Comparison of ENCODE assay signal across 31 cellular contexts in the genomic region with DNA sequence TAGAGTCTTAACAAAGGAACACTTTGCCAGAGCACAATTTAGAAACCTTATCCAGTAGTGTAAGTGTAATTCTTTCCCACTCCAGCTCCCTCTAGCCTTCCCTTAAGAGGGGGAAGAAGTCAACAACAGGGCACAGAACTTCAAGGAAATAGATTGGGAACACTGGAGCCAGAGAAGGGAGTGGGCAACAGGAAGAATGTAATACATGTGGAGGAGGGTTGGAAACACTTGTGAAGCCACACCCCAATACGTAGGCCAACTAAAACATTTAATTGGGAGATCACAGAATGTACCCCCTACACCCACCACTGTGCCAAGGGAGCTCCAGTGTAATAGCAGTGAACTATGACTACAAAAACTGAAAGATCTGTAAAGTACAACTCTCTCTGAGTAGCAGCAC.
"Had no signal": no experiment of that assay in that cellular context is flagged by ENCODE, and none has a peak within 500 bp of the region (broad histone marks: within the 10 kb centered on the region; RNA-seq: fewer than 3 reads in every experiment).

No MANE protein-coding gene starts in this region.

- H3K4me1 ChIP-seq: adrenal gland, breast epithelium had no signal

- H3K36me3 Mint-ChIP-seq: activated naive CD8-positive, alpha-beta T cell; T-cell had no signal

- H3K27me3 ChIP-seq: adrenal gland, breast epithelium had no signal

- H3K4me3 Mint-ChIP-seq: activated B cell treated with CpG ODN at 0.5 μM for 24 hours; activated CD4-positive, alpha-beta T cell treated with anti-CD3 and anti-CD28 coated beads, Interleukin-2, amount 10 ng/mL, durations not matched to agents 24 days and 14 days; activated naive CD4-positive, alpha-beta T cell treated with anti-CD3 and anti-CD28 coated beads for 36 hours; activated naive CD8-positive, alpha-beta T cell; activated T-cell treated with anti-CD3 and anti-CD28 coated beads, Interleukin-2, amount 50 U/mL, for 4 hours; activated T-helper 17 cell treated with anti-CD3 and anti-CD28 coated beads, Interleukin-2, amount 50 U/mL, for 72 hours; T-cell had no signal

- H3K4me1 Mint-ChIP-seq: activated B cell treated with CpG ODN at 0.5 μM for 24 hours; activated CD4-positive, alpha-beta T cell treated with anti-CD3 and anti-CD28 coated beads, Interleukin-2, amount 10 ng/mL, durations not matched to agents 24 days and 14 days; activated T-helper 17 cell treated with anti-CD3 and anti-CD28 coated beads, Interleukin-2, amount 50 U/mL, for 72 hours; T-cell had no signal

- H3K4me3 ChIP-seq: adrenal gland, breast epithelium, K562, SK-N-MC had no signal

- ATAC-seq: activated T-cell treated with anti-CD3 and anti-CD28 coated beads, Interleukin-2, amount 50 U/mL, for 4 hours; activated T-helper 17 cell treated with anti-CD3 and anti-CD28 coated beads, Interleukin-2, amount 50 U/mL, for 72 hours; K562; PC-3; T-cell had no signal

- FAIRE-seq: K562, TTC549 had no signal

- H3K36me3 ChIP-seq: adrenal gland, breast epithelium had no signal

- H3K9me3 ChIP-seq: adrenal gland, breast epithelium had no signal

- H3K27ac Mint-ChIP-seq: activated B cell treated with CpG ODN at 0.5 μM for 24 hours; activated CD4-positive, alpha-beta T cell treated with anti-CD3 and anti-CD28 coated beads, Interleukin-2, amount 10 ng/mL, durations not matched to agents 24 days and 14 days; activated naive CD4-positive, alpha-beta T cell treated with anti-CD3 and anti-CD28 coated beads for 36 hours; activated naive CD8-positive, alpha-beta T cell; activated T-helper 17 cell treated with anti-CD3 and anti-CD28 coated beads, Interleukin-2, amount 50 U/mL, for 72 hours; T-cell had no signal

- H3K27me3 Mint-ChIP-seq: activated B cell treated with CpG ODN at 0.5 μM for 24 hours; activated CD4-positive, alpha-beta T cell treated with anti-CD3 and anti-CD28 coated beads, Interleukin-2, amount 10 ng/mL, durations not matched to agents 24 days and 14 days; activated naive CD8-positive, alpha-beta T cell; activated T-helper 17 cell treated with anti-CD3 and anti-CD28 coated beads, Interleukin-2, amount 50 U/mL, for 72 hours; T-cell had no signal

- DNase-seq: activated B cell treated with CpG ODN at 0.5 μM for 24 hours; activated CD4-positive, alpha-beta T cell treated with anti-CD3 and anti-CD28 coated beads for 1 hour; activated CD4-positive, alpha-beta T cell treated with anti-CD3 and anti-CD28 coated beads, Interleukin-2, amount 10 ng/mL, durations not matched to agents 24 days and 14 days; activated CD4-positive, alpha-beta T cell treated with anti-CD3 and anti-CD28 coated beads, Interleukin-2, amount 50 U/mL, for 48 hours; activated gamma-delta T cell; activated naive CD4-positive, alpha-beta T cell treated with anti-CD3 and anti-CD28 coated beads for 36 hours; activated T-cell treated with anti-CD3 and anti-CD28 coated beads, Interleukin-2, amount 50 U/mL, for 4 hours; adrenal gland; anterior cingulate cortex; caudate nucleus; Karpas-422; MM.1S; NCI-H1105; NCI-H1436; NCI-H187; NCI-H2081; NCI-H2171; NCI-H345; NCI-H510A; NCI-H526 treated with DMSO at 0.1 percent for 48 hours; NCI-H82; PC-3; T-cell; T-helper 2 cell; T1000 had no signal

- H3K27ac ChIP-seq: adrenal gland, breast epithelium, SK-N-MC had no signal
